Comparison of ENCODE assay signal across 8 cellular contexts in the genomic region with DNA sequence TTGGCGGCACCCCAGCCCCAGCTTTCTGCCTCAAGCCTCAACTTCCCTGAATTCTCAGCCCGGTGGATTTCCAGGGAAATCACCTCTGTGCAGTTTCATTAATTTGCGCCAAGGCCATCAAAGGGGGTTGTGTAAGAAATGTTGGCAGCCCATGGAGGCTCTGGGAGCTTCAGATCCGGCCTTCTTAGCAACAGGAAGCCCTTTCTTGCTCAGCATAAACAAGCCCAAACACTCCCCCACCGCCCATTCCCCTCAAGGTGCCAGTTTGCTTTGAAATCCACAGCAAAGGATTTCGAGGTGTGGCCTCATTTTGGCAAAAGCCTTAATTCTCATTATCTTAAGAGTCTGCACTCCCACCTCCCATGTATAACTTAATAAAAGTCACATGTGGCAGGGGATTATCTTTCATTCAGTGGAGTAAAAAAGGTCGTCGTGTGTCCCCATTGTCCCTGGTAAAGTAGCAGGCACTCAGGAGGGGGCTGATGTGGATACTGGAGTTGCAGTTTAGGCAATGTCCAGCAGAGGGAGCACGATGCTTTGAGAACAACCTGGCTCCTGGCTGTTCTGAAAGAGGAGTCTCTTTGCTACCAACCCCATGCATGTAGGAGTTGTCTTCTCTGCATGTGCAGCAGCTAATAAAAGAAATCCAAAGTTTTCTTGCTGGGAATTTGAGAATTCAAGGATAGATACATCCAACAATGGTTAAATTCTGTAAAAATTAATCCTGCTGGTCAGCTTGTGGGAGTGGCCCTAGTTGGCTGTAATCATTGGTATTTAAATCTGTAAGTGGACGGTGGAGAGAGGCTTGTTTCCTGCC. TPM values are rescaled to one million over a fixed set of nuclear protein-coding genes. Genes with fewer than 3 reads are reported as not detected.
DNase-seq lines count a peak whose midpoint lies in the region; ATAC-seq, FAIRE-seq and TF ChIP-seq lines count a peak whose summit lies in the region.

No MANE protein-coding gene starts in this region.

- H2AFZ ChIP-seq in IMR-90 (replicated peaks; ENCODE audit: low read length, poor library complexity) (peak overlapping the region; percentile 52), PC-3 (ENCODE audit: low read length) (no peak overlapping the region)

- in situ Hi-C loops in IMR-90 (cut with MboI; ENCODE audit: low sequenced_read_pairs), result loop anchor here (5.0 to 10.0 kb wide), 3 partner anchors 331 to 744 kb away; no protein-coding TSS in a partner anchor

- H3K4me3 Mint-ChIP-seq in nephron progenitor cell, result no peak overlapping the region

- peak; percentile 90 for TF ChIP-seq RAD21 in IMR-90 (IDR thresholded peaks at IDR 0.05; ENCODE audit: low read length)

- ATAC-seq in GM21423 (IDR thresholded peaks at IDR 0.05; ENCODE audit: unreplicated experiment) (peak; percentile 84), IMR-90 (ENCODE audit: low read depth) (peak; percentile 99), PC-3 (peak; percentile 95)
- ATAC-seq in stimulated activated naive CD8-positive, alpha-beta T cell treated with anti-CD3 and anti-CD28 coated beads, Interleukin-15, Interleukin-2, amounts not matched to agents 100 U/mL and 50 U/mL, for 24 hours, result peak; percentile 72

- TF ChIP-seq CTCF in D721Med (IDR thresholded peaks at IDR 0.05; ENCODE audit: insufficient read depth, missing control alignments) (peak; percentile 95), IMR-90 (conservative IDR thresholded peaks at IDR 0.05; ENCODE audit: low read depth, low read length) (peak; percentile 87), PC-3 (conservative IDR thresholded peaks at IDR 0.05; ENCODE audit: low read depth, low read length) (peak; percentile 96), fibroblast of mammary gland (conservative IDR thresholded peaks at IDR 0.05; ENCODE audit: control insufficient read depth, insufficient read depth, low read depth, low read length) (peak; percentile 95), nephron progenitor cell (IDR thresholded peaks at IDR 0.05) (peak; percentile 95)

- no peak overlapping the region for H3K14ac ChIP-seq in IMR-90 (replicated peaks; ENCODE audit: low read depth, low read length)

- CTCF ChIA-PET in IMR-90 (lab: Yijun Ruan, JAX) (interaction anchor here (0.7 to 1.0 kb wide), 2 partner anchors 9 to 393 kb away, joined by 3 to 5 read pairs; no protein-coding TSS in a partner anchor), PC-3 (lab: Charles Lee) (no interaction called here)

- POLR2A ChIA-PET in IMR-90 (lab: Charles Lee; ENCODE audit: unreplicated experiment), result no interaction called here
- POLR2A ChIA-PET in PC-3 (lab: Charles Lee; ENCODE audit: unreplicated experiment), result no interaction called here

- 0 out of 2 replicates have a peak, but pooled peaks cover 2% of the 10 kb centered on the region for H3K9me3 ChIP-seq in IMR-90 (ENCODE audit: control insufficient read depth, insufficient read depth, low read length)
- no peaks in the 10 kb centered on the region for H3K9me3 ChIP-seq in PC-3 (ENCODE audit: low read length)

- H3K36me3 ChIP-seq in IMR-90 (ENCODE audit: control insufficient read depth, insufficient read depth, low read length), result no peaks in the 10 kb centered on the region
- no peaks in the 10 kb centered on the region for H3K36me3 ChIP-seq in PC-3 (ENCODE audit: low read depth, low read length)

- H3F3A ChIP-seq in PC-3 (ENCODE audit: low read length, unreplicated experiment), result no peaks in the 10 kb centered on the region

- no TSS peak for BruUV-seq in IMR-90 (replicated peaks; lab: Mats Ljungman, UMichigan)
- no TSS peak for BruUV-seq in PC-3 (replicated peaks; lab: Mats Ljungman, UMichigan)

- H3K23ac ChIP-seq in IMR-90 (ENCODE audit: low read depth, low read length), result no peak overlapping the region

- H3K4me2 ChIP-seq in IMR-90 (ENCODE audit: low read depth, low read length) (no peak overlapping the region), PC-3 (ENCODE audit: low read length) (no peak overlapping the region)

- H2BK20ac ChIP-seq in IMR-90 (ENCODE audit: low read depth, low read length), result no peak overlapping the region

- no peak overlapping the region for H2AK5ac ChIP-seq in IMR-90 (ENCODE audit: low read depth, low read length)

- peaks cover 35% of the 10 kb centered on the region for H3K4me1 Mint-ChIP-seq in nephron progenitor cell

- H3K4me3 ChIP-seq in IMR-90 (ENCODE audit: insufficient read depth, low read depth, low read length) (no peak overlapping the region), PC-3 (ENCODE audit: low read length) (no peak overlapping the region), fibroblast of mammary gland (ENCODE audit: control insufficient read depth, low read depth, low read length) (no peak overlapping the region)

- H3K27me3 ChIP-seq in IMR-90 (ENCODE audit: control insufficient read depth, insufficient read depth, low read length), result peaks cover 9% of the 10 kb centered on the region
- H3K27me3 ChIP-seq in PC-3 (ENCODE audit: low read length), result peaks cover 42% of the 10 kb centered on the region

- H3K27ac Mint-ChIP-seq in nephron progenitor cell, result no peak overlapping the region

- no peak overlapping the region for H3K27ac ChIP-seq in IMR-90 (ENCODE audit: insufficient read depth, low read length)
- no peak overlapping the region for H3K27ac ChIP-seq in PC-3 (ENCODE audit: low read length)

- H2BK15ac ChIP-seq in IMR-90 (ENCODE audit: low read depth, low read length), result no peak overlapping the region

- H4K91ac ChIP-seq in IMR-90 (ENCODE audit: insufficient read depth, low read depth, low read length), result no peak overlapping the region

- H3K9ac ChIP-seq in IMR-90 (ENCODE audit: low read depth, low read length), result no peak overlapping the region
- H3K9ac ChIP-seq in PC-3 (ENCODE audit: low read length), result no peak overlapping the region

- H4K5ac ChIP-seq in IMR-90 (ENCODE audit: low read depth, low read length), result no peak overlapping the region

- no peak overlapping the region for H4K8ac ChIP-seq in IMR-90 (ENCODE audit: low read depth in 2 of 2, low read length in 2 of 2)

- no peak for TF ChIP-seq POLR2A in IMR-90 (IDR thresholded peaks at IDR 0.05; ENCODE audit: low read depth, low read length)

- no CpG with 5 or more reads among the region's 10 CpGs for WGBS in IMR-90 (ENCODE audit: extremely low coverage in 2 of 2, insufficient read length in 1 of 2), 2 experiments

- no peak overlapping the region for H3K56ac ChIP-seq in IMR-90 (ENCODE audit: extremely low read depth, insufficient read depth, low read length)

- no peaks in the 10 kb centered on the region for H3K9me1 ChIP-seq in IMR-90 (ENCODE audit: insufficient read depth, low read length)

- no peaks in the 10 kb centered on the region for H3K9me2 ChIP-seq in PC-3 (replicated peaks; ENCODE audit: low read length)

- H4K20me1 ChIP-seq in IMR-90 (ENCODE audit: insufficient read depth, low read length) (no peaks in the 10 kb centered on the region), PC-3 (ENCODE audit: low read length) (no peaks in the 10 kb centered on the region)

- H3K18ac ChIP-seq in IMR-90 (ENCODE audit: low read depth, low read length), result no peak overlapping the region

- dilution Hi-C loops in IMR-90 (cut with HindIII; ENCODE audit: low sequenced_read_pairs, unreplicated experiment), result no loop called here

- H3K27me3 Mint-ChIP-seq in nephron progenitor cell (ENCODE audit: low read depth, poor library complexity), result no peaks in the 10 kb centered on the region

- no peaks in the 10 kb centered on the region for H3K36me3 Mint-ChIP-seq in nephron progenitor cell (ENCODE audit: low read depth)

- H3K4ac ChIP-seq in IMR-90 (ENCODE audit: low read depth, low read length), result no peak overlapping the region

- no peak overlapping the region for H2BK120ac ChIP-seq in IMR-90 (ENCODE audit: low read depth, low read length)

- no peak overlapping the region for H2BK5ac ChIP-seq in IMR-90 (ENCODE audit: low read depth, low read length, poor library complexity, severe bottlenecking)

- H3K4me1 ChIP-seq in IMR-90 (ENCODE audit: control insufficient read depth, insufficient read depth, low read length) (no peaks in the 10 kb centered on the region), PC-3 (ENCODE audit: insufficient read depth, low read length) (no peaks in the 10 kb centered on the region)

- no peaks in the 10 kb centered on the region for H3K79me2 ChIP-seq in PC-3 (ENCODE audit: low read length)

- H3K79me1 ChIP-seq in IMR-90 (ENCODE audit: low read depth in 1 of 2, low read length in 2 of 2), result no peaks in the 10 kb centered on the region

- FAIRE-seq in D721Med (lab: Jason Lieb, UNC), result peak; percentile 60

- intact Hi-C loops in IMR-90 (cut with micrococcal nuclease), result loop anchor here (1.0 to 5.0 kb wide), 3 partner anchors 331 to 521 kb away; partner anchors contain the start of gene PDZRN3
- intact Hi-C loops in PC-3 (cut with micrococcal nuclease), result loop anchor here (1.0 kb wide), 2 partner anchors 331 to 401 kb away; no protein-coding TSS in a partner anchor

- H2AK9ac ChIP-seq in IMR-90 (replicated peaks; ENCODE audit: low read depth, low read length, poor library complexity), result no peak overlapping the region

- DNase-seq in D721Med (ENCODE audit: insufficient read length, low spot score) (peak; percentile 81), IMR-90 (peak; percentile 75), PC-3 (peak; percentile 92), fibroblast of mammary gland (ENCODE audit: low read depth) (peak; percentile 76), nephron progenitor cell (peak; percentile 91)
- peak; percentile 65 for DNase-seq in activated T-cell treated with anti-CD3 and anti-CD28 coated beads, Interleukin-2, amount 50 U/mL, for 1 hour
- DNase-seq in stimulated activated naive CD8-positive, alpha-beta T cell treated with anti-CD3 and anti-CD28 coated beads, Interleukin-15, Interleukin-2, amounts not matched to agents 100 U/mL and 50 U/mL, for 24 hours, result peak; percentile 81

- H3K9me3 Mint-ChIP-seq in nephron progenitor cell, result no peaks in the 10 kb centered on the region

TF ChIP-seq in IMR-90, 13 proteins besides CTCF, POLR2A, EP300 and RAD21 (continues in another document):
- TF ChIP-seq NFE2L2 (IDR thresholded peaks at IDR 0.05; ENCODE audit: low read depth, low read length), result no peak
- TF ChIP-seq, protein P1, sequence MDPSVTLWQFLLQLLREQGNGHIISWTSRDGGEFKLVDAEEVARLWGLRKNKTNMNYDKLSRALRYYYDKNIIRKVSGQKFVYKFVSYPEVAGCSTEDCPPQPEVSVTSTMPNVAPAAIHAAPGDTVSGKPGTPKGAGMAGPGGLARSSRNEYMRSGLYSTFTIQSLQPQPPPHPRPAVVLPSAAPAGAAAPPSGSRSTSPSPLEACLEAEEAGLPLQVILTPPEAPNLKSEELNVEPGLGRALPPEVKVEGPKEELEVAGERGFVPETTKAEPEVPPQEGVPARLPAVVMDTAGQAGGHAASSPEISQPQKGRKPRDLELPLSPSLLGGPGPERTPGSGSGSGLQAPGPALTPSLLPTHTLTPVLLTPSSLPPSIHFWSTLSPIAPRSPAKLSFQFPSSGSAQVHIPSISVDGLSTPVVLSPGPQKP (IDR thresholded peaks at IDR 0.05; ENCODE audit: borderline replicate concordance, low read depth, low read length), result no peak

RNA-seq across cellular contexts. Expression of gene EBLN2, which starts 39.5 kb away (rescaled TPM):
- total RNA-seq in IMR-90 (2012; rRNA removed), result 6.4 and 7.7 TPM in 2 replicates
- polyA plus RNA-seq in IMR-90 (2012; rRNA removed), result 2.5 and 2.8 TPM in 2 replicates
- 0.03 and 0.08 TPM in 2 replicates for polyA plus RNA-seq in IMR-90 (2012; cell fraction: cytosol; rRNA removed)
- polyA plus RNA-seq in IMR-90 (2012; cell fraction: nucleus; rRNA removed; ENCODE audit: low replicate concordance), result 2.4 and 22.4 TPM in 2 replicates
- 3.8 and 6.2 TPM in 2 replicates for total RNA-seq in PC-3 (2014; rRNA removed)
